Comparison of ENCODE assay signal across 13 cellular contexts in genomic region chr15:58555168-58556027, GRCh38.
DNase-seq lines count a peak whose midpoint lies in the region; ATAC-seq and TF ChIP-seq lines count a peak whose summit lies in the region.
"Had no signal": no experiment of that assay in that cellular context is flagged by ENCODE, and none has a peak within 500 bp of the region (broad histone marks: within the 10 kb centered on the region; RNA-seq: fewer than 3 reads in every experiment).

No MANE protein-coding gene starts in this region.

- H2BK15ac ChIP-seq in H9 (ENCODE audit: low read depth, low read length), result no peak overlapping the region

- DNase-seq in H9 (peak; percentile 65), NCI-H69 (lab: John Stamatoyannopoulos, UW) (peak; percentile 83), fibroblast of pulmonary artery (ENCODE audit: low read depth) (no peak), trophoblast cell (no peak), stomach (no peak), MM.1S (no peak), NCI-H1417 treated with DMSO at 0.1 percent for 48 hours (lab: John Stamatoyannopoulos, UW) (no peak)
- DNase-seq: activated T-cell treated with anti-CD3 and anti-CD28 coated beads for 4 hours, T-cell had no signal

- no peak overlapping the region for H3K27ac Mint-ChIP-seq in H9
- H3K27ac Mint-ChIP-seq: activated naive CD4-positive, alpha-beta T cell treated with anti-CD3 and anti-CD28 coated beads, Interleukin-2, amount 50 U/mL, for 24 hours; B cell; T-cell had no signal

- no peak overlapping the region for H2BK5ac ChIP-seq in H9 (ENCODE audit: insufficient read length, low read length)
- no peak overlapping the region for H2BK5ac ChIP-seq in trophoblast cell (ENCODE audit: low read depth, low read length, poor library complexity)

- no peak overlapping the region for H3T11ph ChIP-seq in H9 (ENCODE audit: low read length)

- H3K79me1 ChIP-seq in H9 (ENCODE audit: insufficient read depth, low read depth, low read length, poor library complexity, severe bottlenecking) (no peaks in the 10 kb centered on the region), trophoblast cell (ENCODE audit: low read length) (peaks cover 28% of the 10 kb centered on the region)

- peaks cover 0 to 15% (median 6%) of the 10 kb centered on the region in 3 experiments; a peak in 3 of 7 replicates for H3K36me3 Mint-ChIP-seq in H9 (ENCODE audit: insufficient read depth in 1 of 3, low read depth in 3 of 3)
- H3K36me3 Mint-ChIP-seq: activated naive CD4-positive, alpha-beta T cell treated with anti-CD3 and anti-CD28 coated beads, Interleukin-2, amount 50 U/mL, for 24 hours; T-cell had no signal

- H3K56ac ChIP-seq in H9 (ENCODE audit: insufficient read length, low read depth, low read length), result no peak overlapping the region

- H4K8ac ChIP-seq in H9 (replicated peaks; ENCODE audit: insufficient read length, low read depth, low read length) (no peak overlapping the region), trophoblast cell (ENCODE audit: low read depth, low read length) (peak overlapping the region; percentile 45)

- H3K9me2 ChIP-seq in MM.1S (replicated peaks; ENCODE audit: insufficient read depth, low read length), result no peaks in the 10 kb centered on the region

- H2AK5ac ChIP-seq in H9 (ENCODE audit: insufficient read length, low read length), result no peak overlapping the region
- no peak overlapping the region for H2AK5ac ChIP-seq in trophoblast cell (ENCODE audit: low read length)

- H3K23ac ChIP-seq in H9 (ENCODE audit: insufficient read length, low read depth, low read length), result no peak overlapping the region
- H3K23ac ChIP-seq in trophoblast cell (ENCODE audit: low read length), result no peak overlapping the region

- no peak for ATAC-seq in GM19467 (IDR thresholded peaks at IDR 0.05; ENCODE audit: unreplicated experiment)
- ATAC-seq: activated CD4-positive, CD25-positive, alpha-beta regulatory T cell treated with anti-CD3 and anti-CD28 coated beads, Interleukin-2, amount 50 U/mL, for 24 hours; T-cell had no signal

- H3K9ac ChIP-seq in H9 (ENCODE audit: extremely low read depth, insufficient read length, low read length) (no peak overlapping the region), trophoblast cell (ENCODE audit: low read length) (no peak overlapping the region), MM.1S (ENCODE audit: low read length) (no peak overlapping the region)

- no peak overlapping the region for H3K27ac ChIP-seq in H9 (ENCODE audit: insufficient read length, low read depth, low read length)
- no peak overlapping the region for H3K27ac ChIP-seq in trophoblast cell (ENCODE audit: low read depth, low read length)
- no peak overlapping the region for H3K27ac ChIP-seq in stomach
- no peak overlapping the region for H3K27ac ChIP-seq in MM.1S (ENCODE audit: low read length)

- H2BK12ac ChIP-seq in H9 (ENCODE audit: insufficient read length, low read depth, low read length) (no peak overlapping the region), trophoblast cell (ENCODE audit: low read length) (peak overlapping the region; percentile 61)

- H3K4me2 ChIP-seq in H9 (ENCODE audit: insufficient read depth, insufficient read length, low read length), result no peak overlapping the region
- no peak overlapping the region for H3K4me2 ChIP-seq in trophoblast cell (ENCODE audit: low read length)
- H3K4me2 ChIP-seq in MM.1S (ENCODE audit: low read depth, low read length), result no peak overlapping the region

- H4K5ac ChIP-seq in H9 (ENCODE audit: insufficient read length, low read depth, low read length), result no peak overlapping the region

- H2BK120ac ChIP-seq in H9 (ENCODE audit: low read depth, low read length, poor library complexity, severe bottlenecking) (no peak overlapping the region), trophoblast cell (ENCODE audit: insufficient read depth, low read length, poor library complexity) (no peak overlapping the region)

- H3K18ac ChIP-seq in H9 (ENCODE audit: insufficient read length, low read depth, low read length) (no peak overlapping the region), trophoblast cell (ENCODE audit: low read length) (no peak overlapping the region)

- H3K23me2 ChIP-seq in H9 (ENCODE audit: insufficient read length, low read depth, low read length, poor library complexity, severe bottlenecking), result no peaks in the 10 kb centered on the region

- H2AFZ ChIP-seq in H9 (ENCODE audit: low read length) (no peak overlapping the region), trophoblast cell (ENCODE audit: insufficient read depth, low read length, poor library complexity) (no peak overlapping the region), MM.1S (ENCODE audit: low read length) (no peak overlapping the region)

- peaks cover 27 to 34% of the 10 kb centered on the region in 2 experiments for H3K4me1 Mint-ChIP-seq in H9

- H3K4me1 ChIP-seq in H9 (ENCODE audit: insufficient read depth, low read length) (no peaks in the 10 kb centered on the region), trophoblast cell (ENCODE audit: control insufficient read depth in 1 of 2, insufficient read depth in 2 of 2, low read length in 2 of 2) (peaks cover 25 to 27% of the 10 kb centered on the region in 2 experiments), stomach (peaks cover 0 to 18% (median 10%) of the 10 kb centered on the region in 4 donors), MM.1S (ENCODE audit: low read length) (0 out of 2 replicates have a peak, but pooled peaks cover 7% of the 10 kb centered on the region)

- H4K91ac ChIP-seq in H9 (ENCODE audit: insufficient read length, low read depth, low read length) (no peak overlapping the region), trophoblast cell (ENCODE audit: low read depth, low read length) (peak overlapping the region; percentile 11)

- H3K79me2 ChIP-seq in H9 (ENCODE audit: insufficient read depth, low read length) (no peaks in the 10 kb centered on the region), trophoblast cell (ENCODE audit: control insufficient read depth, insufficient read depth, low read length, poor library complexity) (peaks cover 6% of the 10 kb centered on the region), MM.1S (ENCODE audit: low read length) (no peaks in the 10 kb centered on the region)

- intact Hi-C loops in stomach (cut with DNase I; ENCODE audit: low total_unique reads), result no loop called here

- H3K27me3 Mint-ChIP-seq in H9 (ENCODE audit: low read depth), result peaks cover 7% of the 10 kb centered on the region; the same call in 1 of the 2 replicates
- H3K27me3 Mint-ChIP-seq: activated naive CD4-positive, alpha-beta T cell treated with anti-CD3 and anti-CD28 coated beads, Interleukin-2, amount 50 U/mL, for 24 hours; T-cell had no signal

- no peak overlapping the region; a peak in 1 of 5 replicates for H3K4me3 Mint-ChIP-seq in H9
- H3K4me3 Mint-ChIP-seq: activated naive CD4-positive, alpha-beta T cell treated with anti-CD3 and anti-CD28 coated beads, Interleukin-2, amount 50 U/mL, for 24 hours; B cell; T-cell had no signal

- peaks cover 8 to 15% of the 10 kb centered on the region in 2 experiments; a peak in 3 of 5 replicates for H3K9me3 Mint-ChIP-seq in H9
- H3K9me3 Mint-ChIP-seq: activated naive CD4-positive, alpha-beta T cell treated with anti-CD3 and anti-CD28 coated beads, Interleukin-2, amount 50 U/mL, for 24 hours; T-cell had no signal

- no peak for TF ChIP-seq POLR2A in stomach (IDR thresholded peaks at IDR 0.05)

- H3K27me3 ChIP-seq in H9 (ENCODE audit: insufficient read depth, low read length), result no peaks in the 10 kb centered on the region
- H3K27me3 ChIP-seq in trophoblast cell (ENCODE audit: insufficient read depth, low read length), result no peaks in the 10 kb centered on the region
- H3K27me3 ChIP-seq in stomach, result no peaks in the 10 kb centered on the region
- H3K27me3 ChIP-seq in MM.1S (replicated peaks; ENCODE audit: insufficient read depth, low read length), result peaks cover 5% of the 10 kb centered on the region; the same call in 1 of the 2 replicates

- no peak overlapping the region for H4K12ac ChIP-seq in trophoblast cell (ENCODE audit: low read depth, low read length)

- H3K36me3 ChIP-seq in trophoblast cell (ENCODE audit: control insufficient read depth in 1 of 2, insufficient read depth in 2 of 2, low read length in 2 of 2), result no peaks in the 10 kb centered on the region
- no peaks in the 10 kb centered on the region for H3K36me3 ChIP-seq in stomach
- no peaks in the 10 kb centered on the region for H3K36me3 ChIP-seq in MM.1S (replicated peaks; ENCODE audit: insufficient read depth, low read length)

- TF ChIP-seq CTCF in H9 (conservative IDR thresholded peaks at IDR 0.05), result no peak; the same call in 2 of the 3 replicates
- peak; percentile 2 for TF ChIP-seq CTCF in fibroblast of pulmonary artery (IDR thresholded peaks at IDR 0.05; ENCODE audit: low read length, missing control alignments)
- no peak for TF ChIP-seq CTCF in stomach (IDR thresholded peaks at IDR 0.05)
- no peak for TF ChIP-seq CTCF in MM.1S (IDR thresholded peaks at IDR 0.05; ENCODE audit: low read length)

- WGBS in H9 (ENCODE audit: extremely low coverage, insufficient read length, low lambda C conversion rate), result no CpG with 5 or more reads among the region's 14 CpGs
- no CpG with 5 or more reads among the region's 14 CpGs for WGBS in trophoblast cell (ENCODE audit: extremely low coverage, insufficient coverage, insufficient read length)
- 65 to 69% (median 66%) methylated on average over 14 of the region's 14 CpGs for WGBS in stomach, 5 donors

- H4K20me1 ChIP-seq in H9 (ENCODE audit: control insufficient read depth, insufficient read depth, insufficient read length) (no peaks in the 10 kb centered on the region), MM.1S (ENCODE audit: insufficient read depth, low read length) (no peaks in the 10 kb centered on the region)

- H3K9me3 ChIP-seq in H9 (ENCODE audit: control insufficient read depth, low read depth, low read length) (no peaks in the 10 kb centered on the region), trophoblast cell (ENCODE audit: insufficient read depth, low read depth, low read length) (peaks cover 1% of the 10 kb centered on the region), stomach (no peaks in the 10 kb centered on the region), MM.1S (replicated peaks; ENCODE audit: insufficient read depth, low read length) (no peaks in the 10 kb centered on the region)

- no peak overlapping the region for H2BK20ac ChIP-seq in H9 (ENCODE audit: low read depth, low read length, poor library complexity, severe bottlenecking)

- no peaks in the 10 kb centered on the region for H3F3A ChIP-seq in MM.1S (ENCODE audit: insufficient read depth, low read length)

- no peak overlapping the region for H3K4ac ChIP-seq in H9 (ENCODE audit: low read depth, low read length)
- H3K4ac ChIP-seq in trophoblast cell (ENCODE audit: low read depth, low read length), result no peak overlapping the region

- no peak for TF ChIP-seq EP300 in stomach (IDR thresholded peaks at IDR 0.05)

- no peak overlapping the region for H3K14ac ChIP-seq in H9 (ENCODE audit: insufficient read depth, low read length)
- peak overlapping the region; percentile 30 for H3K14ac ChIP-seq in trophoblast cell (ENCODE audit: low read length)

- no peak overlapping the region for H3K4me3 ChIP-seq in fibroblast of pulmonary artery (replicated peaks; ENCODE audit: low read depth, low read length)
- H3K4me3 ChIP-seq in trophoblast cell (ENCODE audit: low read depth, low read length), result no peak overlapping the region
- H3K4me3 ChIP-seq in stomach, result no peak overlapping the region
- H3K4me3 ChIP-seq in MM.1S (ENCODE audit: low read length), result no peak overlapping the region

Comparison
In these comparisons a context has a peak if more than half of its experiments do, and no peak if none do; other contexts are left out.
1. DNase-seq: peak in H9 (single experiment) and NCI-H69 (single experiment); none in fibroblast of pulmonary artery (single experiment), trophoblast cell (0 of 2), stomach (single experiment), MM.1S (single experiment) and NCI-H1417 treated with DMSO at 0.1 percent for 48 hours (single experiment).